9 cellular contexts compared by ENCODE assay signal in genomic region chr20:33689973-33690372, GRCh38. TPM values are rescaled to one million over a fixed set of nuclear protein-coding genes. Genes with fewer than 3 reads are reported as not detected.
A peak's percentile ranks its signal among the peaks of the same experiment; 100 is the strongest.
DNase-seq lines count a peak whose midpoint lies in the region; ATAC-seq and TF ChIP-seq lines count a peak whose summit lies in the region.
"Had no signal": no experiment of that assay in that cellular context is flagged by ENCODE, and none has a peak within 500 bp of the region (broad histone marks: within the 10 kb centered on the region; RNA-seq: fewer than 3 reads in every experiment).

No MANE protein-coding gene starts in this region.

- DNase-seq in HK-2 (ENCODE audit: unreplicated experiment), result peak; percentile 52
- DNase-seq in T-helper 9 cell, result peak; percentile 24
- DNase-seq in spleen, result no peak
- no peak for DNase-seq in glutamatergic neuron
- no peak for DNase-seq in NCI-H526 treated with DMSO at 0.1 percent for 48 hours (lab: John Stamatoyannopoulos, UW)
- no peak for DNase-seq in body of pancreas
- DNase-seq in COR-L47 (lab: John Stamatoyannopoulos, UW), result no peak

- TF ChIP-seq CTCF in brain (conservative IDR thresholded peaks at IDR 0.05) (no peak), spleen (IDR thresholded peaks at IDR 0.05 in 8 of 11, conservative IDR thresholded peaks at IDR 0.05 in 3 of 11) (no peak), glutamatergic neuron (IDR thresholded peaks at IDR 0.05; ENCODE audit: partially characterized antibody, unreplicated experiment) (no peak), body of pancreas (IDR thresholded peaks at IDR 0.05) (no peak)

- H3K27me3 ChIP-seq in spleen (replicated peaks in 1 of 7), result no peaks in the 10 kb centered on the region
- H3K27me3 ChIP-seq in body of pancreas, result no peaks in the 10 kb centered on the region

- peak overlapping the region in 5 of 8 donors; percentile 7 to 61 (median 15) for H3K27ac ChIP-seq in spleen
- H3K27ac ChIP-seq in body of pancreas, result no peak overlapping the region

- ATAC-seq in body of pancreas, result no peak

- H3K9me3 ChIP-seq in spleen (no peaks in the 10 kb centered on the region), body of pancreas (no peaks in the 10 kb centered on the region)

- H3K36me3 ChIP-seq in spleen (no peaks in the 10 kb centered on the region), body of pancreas (replicated peaks in 1 of 2; ENCODE audit: insufficient read depth in 1 of 2, low read depth in 2 of 2) (no peaks in the 10 kb centered on the region)

- peaks cover 10% of the 10 kb centered on the region for H3K27me3 Mint-ChIP-seq in brain
- H3K27me3 Mint-ChIP-seq in glutamatergic neuron (ENCODE audit: unreplicated experiment), result peaks cover 13% of the 10 kb centered on the region

- H3K4me1 ChIP-seq in spleen, result peaks cover 8 to 50% (median 27%) of the 10 kb centered on the region in 6 donors
- H3K4me1 ChIP-seq in body of pancreas, result peaks cover 23% of the 10 kb centered on the region

- H3K9me3 Mint-ChIP-seq in brain (no peaks in the 10 kb centered on the region), glutamatergic neuron (ENCODE audit: unreplicated experiment) (peaks cover 9% of the 10 kb centered on the region)

- intact Hi-C loops in spleen (cut with DNase I; ENCODE audit: low total_unique reads) (no loop called here), body of pancreas (cut with DNase I) (no loop called here)

- H3K4me3 Mint-ChIP-seq in brain, result peak overlapping the region in 1 of 5 experiments; percentile 12
- H3K4me3 Mint-ChIP-seq in glutamatergic neuron (ENCODE audit: unreplicated experiment), result no peak overlapping the region

- WGBS in spleen, 5 donors, result 11 to 25% (median 17%) methylated on average over 4 of the region's 4 CpGs
- 68 to 85% methylated on average over 4 of the region's 4 CpGs for WGBS in body of pancreas, 2 donors

- H3K4me3 ChIP-seq in spleen (no peak overlapping the region), body of pancreas (no peak overlapping the region)

- H3K27ac Mint-ChIP-seq in brain (peak overlapping the region in 4 of 5 experiments; percentile 31 to 85 (median 45)), glutamatergic neuron (ENCODE audit: unreplicated experiment) (no peak overlapping the region)

- H3K36me3 Mint-ChIP-seq in brain, result no peaks in the 10 kb centered on the region
- no peaks in the 10 kb centered on the region for H3K36me3 Mint-ChIP-seq in glutamatergic neuron (ENCODE audit: unreplicated experiment)

- H3K4me1 Mint-ChIP-seq in brain, result peaks cover 44% of the 10 kb centered on the region
- peaks cover 19% of the 10 kb centered on the region for H3K4me1 Mint-ChIP-seq in glutamatergic neuron (ENCODE audit: low read depth, unreplicated experiment)

- TF ChIP-seq POLR2A in spleen (IDR thresholded peaks at IDR 0.05) (no peak), body of pancreas (IDR thresholded peaks at IDR 0.05) (no peak)

RNA-seq across cellular contexts. Expression of gene E2F1, which starts 3.8 kb away (rescaled TPM):
- 73.1 TPM for polyA plus RNA-seq in brain (ENCODE audit: insufficient read depth, low read depth, low replicate concordance)
- total RNA-seq in spleen, result 1 to 10 TPM; 2.5 to 6.9 (median 4.5) TPM
- polyA plus RNA-seq in spleen, result 1 to 10 TPM; 3.4 to 6.2 (median 5.6) TPM
- 66.0 TPM for total RNA-seq in glutamatergic neuron (ENCODE audit: unreplicated experiment)
- total RNA-seq in body of pancreas, result under 1 TPM in 1 of 2 donors, not detected in 1; 0.66 TPM

RNA-seq across cellular contexts. Expression of gene NECAB3, which starts 15.7 kb away (rescaled TPM):
- polyA plus RNA-seq in brain (ENCODE audit: insufficient read depth, low read depth, low replicate concordance) (75.9 TPM), spleen (10 to 100 TPM in 2 of 3 donors, 1 to 10 TPM in 1; 8.6 to 22.7 (median 11.0) TPM)
- total RNA-seq in spleen (10 to 100 TPM; 14.0 to 39.0 (median 18.8) TPM), glutamatergic neuron (ENCODE audit: unreplicated experiment) (146 TPM), body of pancreas (10 to 100 TPM; 41.8 to 92.3 TPM)

RNA-seq across cellular contexts. Expression of gene ACTL10, which starts 23.2 kb away (rescaled TPM):
- polyA plus RNA-seq in brain (ENCODE audit: insufficient read depth, low read depth, low replicate concordance), result 1.4 TPM
- total RNA-seq in spleen, result 1 to 10 TPM; 1.1 to 3.5 (median 2.0) TPM
- polyA plus RNA-seq in spleen, result 1 to 10 TPM; 1.3 to 3.5 (median 2.9) TPM
- 1.0 TPM for total RNA-seq in glutamatergic neuron (ENCODE audit: unreplicated experiment)
- 1 to 10 TPM; 4.0 to 4.9 TPM for total RNA-seq in body of pancreas
- total RNA-seq: NCI-H460 had no signal

RNA-seq across cellular contexts. Expression of gene C20orf144, which starts 27.8 kb away (rescaled TPM):
- polyA plus RNA-seq in brain (ENCODE audit: insufficient read depth, low read depth, low replicate concordance), result 0.14 TPM
- under 1 TPM in 1 of 7 donors, not detected in 6; 0.14 TPM for total RNA-seq in spleen
- polyA plus RNA-seq in spleen, result under 1 TPM in 2 of 3 donors, not detected in 1; 0.06 to 0.09 TPM
- not detected for total RNA-seq in glutamatergic neuron (ENCODE audit: unreplicated experiment)
- under 1 TPM in 1 of 2 donors, not detected in 1; 0.66 TPM for total RNA-seq in body of pancreas
- total RNA-seq: NCI-H460 had no signal

RNA-seq across cellular contexts. Expression of gene PXMP4, which starts 30.1 kb away (rescaled TPM):
- polyA plus RNA-seq in brain (ENCODE audit: insufficient read depth, low read depth, low replicate concordance), result 23.5 TPM
- total RNA-seq in spleen, result 10 to 100 TPM in 1 of 7 donors, 1 to 10 TPM in 6; 6.1 to 14.4 (median 7.5) TPM
- 1 to 10 TPM; 2.1 to 3.4 (median 3.4) TPM for polyA plus RNA-seq in spleen
- 9.4 TPM for total RNA-seq in glutamatergic neuron (ENCODE audit: unreplicated experiment)
- 1 to 10 TPM; 3.3 to 5.2 TPM for total RNA-seq in body of pancreas

Comparison
In these comparisons a context has a peak if more than half of its experiments do, and no peak if none do; other contexts are left out.
1. DNase-seq: peak in HK-2 (single experiment) and T-helper 9 cell (single experiment); none in spleen (single experiment), glutamatergic neuron (single experiment), NCI-H526 treated with DMSO at 0.1 percent for 48 hours (single experiment), body of pancreas (0 of 4) and COR-L47 (single experiment).
2. H3K27ac ChIP-seq: peak in spleen (5 of 8); none in body of pancreas (0 of 4).